ENCODE assay signal across 1 cellular context in the genomic region with DNA sequence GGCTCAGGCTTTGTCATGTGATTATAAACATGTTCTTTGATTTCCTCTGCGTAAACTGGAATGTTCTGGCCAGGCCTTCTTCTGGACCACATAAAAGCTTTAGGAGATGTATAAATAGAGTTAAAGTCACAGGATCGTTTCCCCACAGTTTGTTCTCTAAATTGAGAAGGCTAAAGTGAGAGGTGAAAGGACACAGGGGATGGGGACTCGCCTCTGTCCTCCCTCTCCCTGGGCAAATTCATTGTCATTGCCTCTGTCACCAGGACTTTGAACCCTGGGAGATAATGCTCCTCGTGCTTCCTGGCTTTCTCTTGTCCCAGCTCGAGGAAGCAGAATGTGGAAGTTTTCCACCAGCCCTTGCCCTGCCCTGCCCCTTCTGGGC.
TF ChIP-seq lines count a peak whose summit lies in the region.

No MANE protein-coding gene starts in this region.

TF ChIP-seq in HepG2, 621 proteins besides CTCF, POLR2A, EP300 and RAD21 (continued from another document and continues in another):
- TF ChIP-seq, protein P1, sequence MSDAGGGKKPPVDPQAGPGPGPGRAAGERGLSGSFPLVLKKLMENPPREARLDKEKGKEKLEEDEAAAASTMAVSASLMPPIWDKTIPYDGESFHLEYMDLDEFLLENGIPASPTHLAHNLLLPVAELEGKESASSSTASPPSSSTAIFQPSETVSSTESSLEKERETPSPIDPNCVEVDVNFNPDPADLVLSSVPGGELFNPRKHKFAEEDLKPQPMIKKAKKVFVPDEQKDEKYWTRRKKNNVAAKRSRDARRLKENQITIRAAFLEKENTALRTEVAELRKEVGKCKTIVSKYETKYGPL (CRISPR knock-in tag; IDR thresholded peaks at IDR 0.05) = no peak
- TF ChIP-seq ZNF724P (CRISPR knock-in tag; IDR thresholded peaks at IDR 0.05; ENCODE audit: borderline replicate concordance) = 0 out of 2 replicates have a peak, but pooled peaks have one; percentile 40
- TF ChIP-seq ZNF550 (CRISPR knock-in tag; IDR thresholded peaks at IDR 0.05; ENCODE audit: borderline replicate concordance) = no peak
- peak; percentile 73 for TF ChIP-seq ERF (CRISPR knock-in tag; IDR thresholded peaks at IDR 0.05)
- TF ChIP-seq KAT8 (CRISPR knock-in tag; IDR thresholded peaks at IDR 0.05) = peak; percentile 76; the same call in 1 of the 2 replicates
- TF ChIP-seq ZNF230 (CRISPR knock-in tag; IDR thresholded peaks at IDR 0.05) = peak; percentile 84; the same call in 1 of the 2 replicates
- TF ChIP-seq CSRNP2 (CRISPR knock-in tag; conservative IDR thresholded peaks at IDR 0.05; ENCODE audit: low read depth) = no peak
- TF ChIP-seq TBX2 (CRISPR knock-in tag; IDR thresholded peaks at IDR 0.05; ENCODE audit: borderline replicate concordance) = peak; percentile 76
- TF ChIP-seq CCDC6 (CRISPR knock-in tag; IDR thresholded peaks at IDR 0.05) = peak; percentile 57; the same call in 1 of the 2 replicates
- TF ChIP-seq ZIK1 (CRISPR knock-in tag; IDR thresholded peaks at IDR 0.05; ENCODE audit: borderline replicate concordance, low read depth) = 0 out of 2 replicates have a peak, but pooled peaks have one; percentile 32
- 0 out of 2 replicates have a peak, but pooled peaks have one; percentile 79 for TF ChIP-seq KLF9 (CRISPR knock-in tag; IDR thresholded peaks at IDR 0.05; ENCODE audit: low read depth)
- peak; percentile 81 for TF ChIP-seq NR2C2 (CRISPR knock-in tag; IDR thresholded peaks at IDR 0.05; ENCODE audit: borderline replicate concordance)
- no peak for TF ChIP-seq ZNF761 (CRISPR knock-in tag; conservative IDR thresholded peaks at IDR 0.05)
- TF ChIP-seq FOSL2 (CRISPR knock-in tag; IDR thresholded peaks at IDR 0.05) = peak; percentile 83
- TF ChIP-seq, protein P2, sequence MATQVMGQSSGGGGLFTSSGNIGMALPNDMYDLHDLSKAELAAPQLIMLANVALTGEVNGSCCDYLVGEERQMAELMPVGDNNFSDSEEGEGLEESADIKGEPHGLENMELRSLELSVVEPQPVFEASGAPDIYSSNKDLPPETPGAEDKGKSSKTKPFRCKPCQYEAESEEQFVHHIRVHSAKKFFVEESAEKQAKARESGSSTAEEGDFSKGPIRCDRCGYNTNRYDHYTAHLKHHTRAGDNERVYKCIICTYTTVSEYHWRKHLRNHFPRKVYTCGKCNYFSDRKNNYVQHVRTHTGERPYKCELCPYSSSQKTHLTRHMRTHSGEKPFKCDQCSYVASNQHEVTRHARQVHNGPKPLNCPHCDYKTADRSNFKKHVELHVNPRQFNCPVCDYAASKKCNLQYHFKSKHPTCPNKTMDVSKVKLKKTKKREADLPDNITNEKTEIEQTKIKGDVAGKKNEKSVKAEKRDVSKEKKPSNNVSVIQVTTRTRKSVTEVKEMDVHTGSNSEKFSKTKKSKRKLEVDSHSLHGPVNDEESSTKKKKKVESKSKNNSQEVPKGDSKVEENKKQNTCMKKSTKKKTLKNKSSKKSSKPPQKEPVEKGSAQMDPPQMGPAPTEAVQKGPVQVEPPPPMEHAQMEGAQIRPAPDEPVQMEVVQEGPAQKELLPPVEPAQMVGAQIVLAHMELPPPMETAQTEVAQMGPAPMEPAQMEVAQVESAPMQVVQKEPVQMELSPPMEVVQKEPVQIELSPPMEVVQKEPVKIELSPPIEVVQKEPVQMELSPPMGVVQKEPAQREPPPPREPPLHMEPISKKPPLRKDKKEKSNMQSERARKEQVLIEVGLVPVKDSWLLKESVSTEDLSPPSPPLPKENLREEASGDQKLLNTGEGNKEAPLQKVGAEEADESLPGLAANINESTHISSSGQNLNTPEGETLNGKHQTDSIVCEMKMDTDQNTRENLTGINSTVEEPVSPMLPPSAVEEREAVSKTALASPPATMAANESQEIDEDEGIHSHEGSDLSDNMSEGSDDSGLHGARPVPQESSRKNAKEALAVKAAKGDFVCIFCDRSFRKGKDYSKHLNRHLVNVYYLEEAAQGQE (IDR thresholded peaks at IDR 0.05; ENCODE audit: borderline replicate concordance in 1 of 2, low read depth in 1 of 2, low read length in 2 of 2) = peak in 1 of 2 experiments; percentile 30; a peak in 1 of 4 replicates
- TF ChIP-seq ZNF331 (CRISPR knock-in tag; IDR thresholded peaks at IDR 0.05) = peak; percentile 95
- TF ChIP-seq, protein P3, sequence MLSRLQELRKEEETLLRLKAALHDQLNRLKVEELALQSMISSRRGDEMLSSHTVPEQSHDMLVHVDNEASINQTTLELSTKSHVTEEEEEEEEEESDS (CRISPR knock-in tag; IDR thresholded peaks at IDR 0.05; ENCODE audit: borderline replicate concordance) = 0 out of 2 replicates have a peak, but pooled peaks have one; percentile 37
- peak; percentile 61 for TF ChIP-seq ZNF629 (CRISPR knock-in tag; conservative IDR thresholded peaks at IDR 0.05)
- TF ChIP-seq NCOR1 (IDR thresholded peaks at IDR 0.05; ENCODE audit: borderline replicate concordance, low read length) = peak; percentile 80; the same call in 1 of the 2 replicates
- TF ChIP-seq ZNF547 (CRISPR knock-in tag; IDR thresholded peaks at IDR 0.05) = peak; percentile 20; the same call in 1 of the 2 replicates
- TF ChIP-seq ZNF276 (CRISPR knock-in tag; IDR thresholded peaks at IDR 0.05; ENCODE audit: low read depth) = 0 out of 2 replicates have a peak, but pooled peaks have one; percentile 45
- peak; percentile 88 for TF ChIP-seq SMAD3 (CRISPR knock-in tag; IDR thresholded peaks at IDR 0.05)
- TF ChIP-seq CREM (IDR thresholded peaks at IDR 0.05) = peak; percentile 60; the same call in 1 of the 2 replicates
- no peak for TF ChIP-seq CREM (CRISPR knock-in tag; IDR thresholded peaks at IDR 0.05)
- no peak for TF ChIP-seq ZBTB7A (CRISPR knock-in tag; IDR thresholded peaks at IDR 0.05)
- TF ChIP-seq KDM4B (CRISPR knock-in tag; IDR thresholded peaks at IDR 0.05) = peak; percentile 70; the same call in 1 of the 2 replicates
- TF ChIP-seq, protein P4, sequence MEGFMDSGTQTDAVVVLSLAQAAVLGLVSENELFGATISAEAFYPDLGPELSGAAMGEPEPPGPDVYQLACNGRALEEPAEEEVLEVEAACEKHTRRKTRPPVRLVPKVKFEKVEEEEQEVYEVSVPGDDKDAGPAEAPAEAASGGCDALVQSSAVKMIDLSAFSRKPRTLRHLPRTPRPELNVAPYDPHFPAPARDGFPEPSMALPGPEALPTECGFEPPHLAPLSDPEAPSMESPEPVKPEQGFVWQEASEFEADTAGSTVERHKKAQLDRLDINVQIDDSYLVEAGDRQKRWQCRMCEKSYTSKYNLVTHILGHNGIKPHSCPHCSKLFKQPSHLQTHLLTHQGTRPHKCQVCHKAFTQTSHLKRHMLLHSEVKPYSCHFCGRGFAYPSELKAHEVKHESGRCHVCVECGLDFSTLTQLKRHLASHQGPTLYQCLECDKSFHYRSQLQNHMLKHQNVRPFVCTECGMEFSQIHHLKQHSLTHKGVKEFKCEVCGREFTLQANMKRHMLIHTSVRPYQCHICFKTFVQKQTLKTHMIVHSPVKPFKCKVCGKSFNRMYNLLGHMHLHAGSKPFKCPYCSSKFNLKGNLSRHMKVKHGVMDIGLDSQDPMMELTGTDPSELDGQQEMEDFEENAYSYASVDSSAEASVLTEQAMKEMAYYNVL (CRISPR knock-in tag; IDR thresholded peaks at IDR 0.05; ENCODE audit: borderline replicate concordance) = 0 out of 2 replicates have a peak, but pooled peaks have one; percentile 44
- TF ChIP-seq ZNF792 (CRISPR knock-in tag; IDR thresholded peaks at IDR 0.05) = peak; percentile 90
- TF ChIP-seq PLRG1 (conservative IDR thresholded peaks at IDR 0.05) = no peak
- peak; percentile 35 for TF ChIP-seq ZNF747 (CRISPR knock-in tag; IDR thresholded peaks at IDR 0.05; ENCODE audit: borderline replicate concordance)
- no peak for TF ChIP-seq ZNF841 (CRISPR knock-in tag; IDR thresholded peaks at IDR 0.05; ENCODE audit: borderline replicate concordance)
- peak; percentile 85 for TF ChIP-seq TEAD3 (CRISPR knock-in tag; optimal IDR thresholded peaks at IDR 0.05; ENCODE audit: borderline replicate concordance)
- peak; percentile 86; the same call in 1 of the 2 replicates for TF ChIP-seq REPIN1 (CRISPR knock-in tag; IDR thresholded peaks at IDR 0.05; ENCODE audit: borderline replicate concordance, low read depth)
- TF ChIP-seq ARNT (IDR thresholded peaks at IDR 0.05) = no peak
- TF ChIP-seq THAP11 (CRISPR knock-in tag; IDR thresholded peaks at IDR 0.05) = peak; percentile 58
- peak; percentile 67 for TF ChIP-seq ZSCAN25 (CRISPR knock-in tag; IDR thresholded peaks at IDR 0.05)
- TF ChIP-seq NR3C1 (CRISPR knock-in tag; IDR thresholded peaks at IDR 0.05) = no peak
- peak; percentile 70; the same call in 1 of the 2 replicates for TF ChIP-seq ESRRA (CRISPR knock-in tag; IDR thresholded peaks at IDR 0.05; ENCODE audit: low read depth)
- TF ChIP-seq MEF2D (CRISPR knock-in tag; IDR thresholded peaks at IDR 0.05) = peak; percentile 79; the same call in 1 of the 2 replicates
- TF ChIP-seq, protein P5, sequence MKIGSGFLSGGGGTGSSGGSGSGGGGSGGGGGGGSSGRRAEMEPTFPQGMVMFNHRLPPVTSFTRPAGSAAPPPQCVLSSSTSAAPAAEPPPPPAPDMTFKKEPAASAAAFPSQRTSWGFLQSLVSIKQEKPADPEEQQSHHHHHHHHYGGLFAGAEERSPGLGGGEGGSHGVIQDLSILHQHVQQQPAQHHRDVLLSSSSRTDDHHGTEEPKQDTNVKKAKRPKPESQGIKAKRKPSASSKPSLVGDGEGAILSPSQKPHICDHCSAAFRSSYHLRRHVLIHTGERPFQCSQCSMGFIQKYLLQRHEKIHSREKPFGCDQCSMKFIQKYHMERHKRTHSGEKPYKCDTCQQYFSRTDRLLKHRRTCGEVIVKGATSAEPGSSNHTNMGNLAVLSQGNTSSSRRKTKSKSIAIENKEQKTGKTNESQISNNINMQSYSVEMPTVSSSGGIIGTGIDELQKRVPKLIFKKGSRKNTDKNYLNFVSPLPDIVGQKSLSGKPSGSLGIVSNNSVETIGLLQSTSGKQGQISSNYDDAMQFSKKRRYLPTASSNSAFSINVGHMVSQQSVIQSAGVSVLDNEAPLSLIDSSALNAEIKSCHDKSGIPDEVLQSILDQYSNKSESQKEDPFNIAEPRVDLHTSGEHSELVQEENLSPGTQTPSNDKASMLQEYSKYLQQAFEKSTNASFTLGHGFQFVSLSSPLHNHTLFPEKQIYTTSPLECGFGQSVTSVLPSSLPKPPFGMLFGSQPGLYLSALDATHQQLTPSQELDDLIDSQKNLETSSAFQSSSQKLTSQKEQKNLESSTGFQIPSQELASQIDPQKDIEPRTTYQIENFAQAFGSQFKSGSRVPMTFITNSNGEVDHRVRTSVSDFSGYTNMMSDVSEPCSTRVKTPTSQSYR (CRISPR knock-in tag; IDR thresholded peaks at IDR 0.05; ENCODE audit: borderline replicate concordance) = peak; percentile 65; the same call in 1 of the 2 replicates
- no peak for TF ChIP-seq PAX8 (CRISPR knock-in tag; IDR thresholded peaks at IDR 0.05; ENCODE audit: borderline replicate concordance)
- no peak for TF ChIP-seq LBX2 (CRISPR knock-in tag; IDR thresholded peaks at IDR 0.05; ENCODE audit: borderline replicate concordance)
- TF ChIP-seq GTF3A (CRISPR knock-in tag; conservative IDR thresholded peaks at IDR 0.05) = 0 out of 2 replicates have a peak, but pooled peaks have one; percentile 7
- TF ChIP-seq ZNF430 (CRISPR knock-in tag; IDR thresholded peaks at IDR 0.05) = peak; percentile 90
- peak; percentile 93 for TF ChIP-seq RXRB (CRISPR knock-in tag; IDR thresholded peaks at IDR 0.05; ENCODE audit: borderline replicate concordance)
- TF ChIP-seq ZNF614 (CRISPR knock-in tag; IDR thresholded peaks at IDR 0.05; ENCODE audit: borderline replicate concordance) = peak; percentile 92
- peak; percentile 70 for TF ChIP-seq ZNF574 (CRISPR knock-in tag; IDR thresholded peaks at IDR 0.05)
- TF ChIP-seq CREB1 (IDR thresholded peaks at IDR 0.05) = no peak
- TF ChIP-seq CREB1 (CRISPR knock-in tag; IDR thresholded peaks at IDR 0.05) = peak; percentile 66
- peak; percentile 80 for TF ChIP-seq MTA1 (CRISPR knock-in tag; IDR thresholded peaks at IDR 0.05; ENCODE audit: borderline replicate concordance)
